Comparison of ENCODE assay signal across 28 cellular contexts in genomic region chrX:12611471-12611870, GRCh38.
A peak's percentile ranks its signal among the peaks of the same experiment; 100 is the strongest.
DNase-seq lines count a peak whose midpoint lies in the region; ATAC-seq and TF ChIP-seq lines count a peak whose summit lies in the region.
"Had no signal": no experiment of that assay in that cellular context is flagged by ENCODE, and none has a peak within 500 bp of the region (broad histone marks: within the 10 kb centered on the region; RNA-seq: fewer than 3 reads in every experiment).

No MANE protein-coding gene starts in this region.

- no peak for TF ChIP-seq CTCF in OCI-LY7 (conservative IDR thresholded peaks at IDR 0.05; ENCODE audit: low read length)

- CTCF ChIA-PET in OCI-LY7 (lab: Charles Lee; ENCODE audit: unreplicated experiment): no interaction called here

- H3K4me3 Mint-ChIP-seq in immature natural killer cell: no peak overlapping the region
- no peak overlapping the region for H3K4me3 Mint-ChIP-seq in stimulated activated naive CD8-positive, alpha-beta T cell treated with anti-CD3 and anti-CD28 coated beads, Interleukin-15, amount 100 ng/mL, for 72 hours
- H3K4me3 Mint-ChIP-seq: activated CD8-positive, alpha-beta T cell treated with anti-CD3 and anti-CD28 coated beads for 36 hours; activated T-helper 1 cell treated with anti-CD3 and anti-CD28 coated beads, Interleukin-12 subunit alpha, Interleukin-12 subunit beta, Interleukin-2, Interleukin-4 antibody, amounts not matched to agents 30 ng/mL and 10 ng/mL and 1 ng/mL, durations not matched to agents 14 hours and 24 hours and 36 hours; natural killer cell treated with Interleukin-12 subunit alpha and Interleukin-12 subunit beta and Interleukin-15 and Interleukin-18, amount 100 ng/mL, for 72 hours; stimulated activated effector memory CD8-positive, alpha-beta T cell treated with anti-CD3 and anti-CD28 coated beads, Interleukin-12 subunit alpha, Interleukin-12 subunit beta, amount 100 ng/mL, for 72 hours; type B pancreatic cell had no signal

- peaks cover 0 to 10% (median 3%) of the 10 kb centered on the region in 3 donors for H3K27me3 Mint-ChIP-seq in immature natural killer cell (ENCODE audit: low read depth in 3 of 3)
- H3K27me3 Mint-ChIP-seq in stimulated activated naive CD8-positive, alpha-beta T cell treated with anti-CD3 and anti-CD28 coated beads, Interleukin-15, amount 100 ng/mL, for 72 hours: no peaks in the 10 kb centered on the region
- H3K27me3 Mint-ChIP-seq: activated CD8-positive, alpha-beta T cell treated with anti-CD3 and anti-CD28 coated beads for 36 hours; type B pancreatic cell had no signal

- H3K9me3 Mint-ChIP-seq in immature natural killer cell: no peaks in the 10 kb centered on the region
- H3K9me3 Mint-ChIP-seq in stimulated activated naive CD8-positive, alpha-beta T cell treated with anti-CD3 and anti-CD28 coated beads, Interleukin-15, amount 100 ng/mL, for 72 hours: no peaks in the 10 kb centered on the region
- H3K9me3 Mint-ChIP-seq: activated CD8-positive, alpha-beta T cell treated with anti-CD3 and anti-CD28 coated beads for 36 hours; activated T-helper 1 cell treated with anti-CD3 and anti-CD28 coated beads, Interleukin-12 subunit alpha, Interleukin-12 subunit beta, Interleukin-2, Interleukin-4 antibody, amounts not matched to agents 30 ng/mL and 10 ng/mL and 1 ng/mL, durations not matched to agents 14 hours and 24 hours and 36 hours; natural killer cell treated with Interleukin-12 subunit alpha and Interleukin-12 subunit beta and Interleukin-15 and Interleukin-18, amount 100 ng/mL, for 72 hours; stimulated activated effector memory CD8-positive, alpha-beta T cell treated with anti-CD3 and anti-CD28 coated beads, Interleukin-12 subunit alpha, Interleukin-12 subunit beta, amount 100 ng/mL, for 72 hours had no signal

- no peaks in the 10 kb centered on the region for H3K36me3 ChIP-seq in OCI-LY7 (ENCODE audit: insufficient read depth, low read length)
- H3K36me3 ChIP-seq: BLaER1, Peyer's patch had no signal

- no peaks in the 10 kb centered on the region for H3K36me3 Mint-ChIP-seq in immature natural killer cell
- H3K36me3 Mint-ChIP-seq: natural killer cell treated with Interleukin-12 subunit alpha and Interleukin-12 subunit beta and Interleukin-15 and Interleukin-18, amount 100 ng/mL, for 72 hours; stimulated activated effector memory CD8-positive, alpha-beta T cell treated with anti-CD3 and anti-CD28 coated beads, Interleukin-12 subunit alpha, Interleukin-12 subunit beta, amount 100 ng/mL, for 72 hours; type B pancreatic cell had no signal

- no peaks in the 10 kb centered on the region for H4K20me1 ChIP-seq in OCI-LY7 (ENCODE audit: insufficient read depth, low read length)

- POLR2A ChIA-PET in OCI-LY7 (lab: Charles Lee): interaction anchor here (0.6 kb wide), 2 partner anchors 14 to 677 kb away, joined by 3 to 4 read pairs; no protein-coding TSS in a partner anchor

- ATAC-seq in GM18870 (IDR thresholded peaks at IDR 0.05; ENCODE audit: unreplicated experiment): peak; percentile 82
- peak; percentile 63 for ATAC-seq in GM21390 (IDR thresholded peaks at IDR 0.05; ENCODE audit: unreplicated experiment)
- ATAC-seq in HG03280 (IDR thresholded peaks at IDR 0.05; ENCODE audit: unreplicated experiment): peak; percentile 62
- ATAC-seq in GM19467 (IDR thresholded peaks at IDR 0.05; ENCODE audit: unreplicated experiment): no peak
- ATAC-seq in stimulated activated naive CD8-positive, alpha-beta T cell treated with anti-CD3 and anti-CD28 coated beads, Interleukin-15, amount 100 ng/mL, for 72 hours: no peak
- ATAC-seq: activated CD8-positive, alpha-beta T cell treated with anti-CD3 and anti-CD28 coated beads for 36 hours; K562; natural killer cell treated with Interleukin-12 subunit alpha and Interleukin-12 subunit beta and Interleukin-15 and Interleukin-18, amount 100 ng/mL, for 72 hours; stimulated activated effector memory CD8-positive, alpha-beta T cell treated with anti-CD3 and anti-CD28 coated beads, Interleukin-12 subunit alpha, Interleukin-12 subunit beta, amount 100 ng/mL, for 72 hours had no signal

- H3K4me1 Mint-ChIP-seq in immature natural killer cell: no peaks in the 10 kb centered on the region
- no peaks in the 10 kb centered on the region for H3K4me1 Mint-ChIP-seq in stimulated activated naive CD8-positive, alpha-beta T cell treated with anti-CD3 and anti-CD28 coated beads, Interleukin-15, amount 100 ng/mL, for 72 hours
- H3K4me1 Mint-ChIP-seq: stimulated activated effector memory CD8-positive, alpha-beta T cell treated with anti-CD3 and anti-CD28 coated beads, Interleukin-12 subunit alpha, Interleukin-12 subunit beta, amount 100 ng/mL, for 72 hours had no signal

- DNase-seq in OCI-LY7 (ENCODE audit: low spot score): no peak
- DNase-seq in immature natural killer cell: no peak
- no peak for DNase-seq in stimulated activated naive CD8-positive, alpha-beta T cell treated with anti-CD3 and anti-CD28 coated beads, Interleukin-15, amount 100 ng/mL, for 72 hours
- DNase-seq: activated CD8-positive, alpha-beta memory T cell treated with anti-CD3 and anti-CD28 coated beads, Interleukin-2, amount 50 U/mL, for 48 hours; activated CD8-positive, alpha-beta T cell treated with anti-CD3 and anti-CD28 coated beads for 36 hours; activated naive CD4-positive, alpha-beta T cell treated with Interleukin-2 at 50 U/mL for 16 hours; caudate nucleus; DMS153; effector CD8-positive, alpha-beta T cell; GM23248; NCI-H1930; NCI-H524 treated with DMSO at 0.1 percent for 48 hours; occipital lobe; Peyer's patch; SHP77 treated with DMSO at 0.1 percent for 48 hours; stimulated activated CD4-positive, alpha-beta T cell treated with anti-CD3 and anti-CD28 coated beads, Interleukin-15, amount 100 ng/mL, for 24 hours had no signal

- no peaks in the 10 kb centered on the region for H3K9me2 ChIP-seq in OCI-LY7 (ENCODE audit: insufficient read depth, low read length)

- peak overlapping the region; percentile 20; the same call in 1 of the 2 replicates for H3K4me2 ChIP-seq in OCI-LY7 (ENCODE audit: low read length)
- H3K4me2 ChIP-seq: BLaER1, hepatocyte had no signal

- BruUV-seq in OCI-LY7 (replicated peaks; lab: Mats Ljungman, UMichigan): no TSS peak

- no peaks in the 10 kb centered on the region for H3K4me1 ChIP-seq in OCI-LY7 (ENCODE audit: insufficient read depth, low read length, poor library complexity, severe bottlenecking)
- H3K4me1 ChIP-seq: BLaER1, Peyer's patch had no signal

- no peak overlapping the region for H3K27ac Mint-ChIP-seq in immature natural killer cell
- H3K27ac Mint-ChIP-seq in stimulated activated naive CD8-positive, alpha-beta T cell treated with anti-CD3 and anti-CD28 coated beads, Interleukin-15, amount 100 ng/mL, for 72 hours: no peak overlapping the region
- H3K27ac Mint-ChIP-seq: activated CD8-positive, alpha-beta T cell treated with anti-CD3 and anti-CD28 coated beads for 36 hours; activated T-helper 1 cell treated with anti-CD3 and anti-CD28 coated beads, Interleukin-12 subunit alpha, Interleukin-12 subunit beta, Interleukin-2, Interleukin-4 antibody, amounts not matched to agents 30 ng/mL and 10 ng/mL and 1 ng/mL, durations not matched to agents 14 hours and 24 hours and 36 hours; natural killer cell treated with Interleukin-12 subunit alpha and Interleukin-12 subunit beta and Interleukin-15 and Interleukin-18, amount 100 ng/mL, for 72 hours; stimulated activated effector memory CD8-positive, alpha-beta T cell treated with anti-CD3 and anti-CD28 coated beads, Interleukin-12 subunit alpha, Interleukin-12 subunit beta, amount 100 ng/mL, for 72 hours; type B pancreatic cell had no signal

- intact Hi-C loops in OCI-LY7 (cut with micrococcal nuclease; ENCODE audit: unreplicated experiment): no loop called here

- no peak overlapping the region for H2AFZ ChIP-seq in OCI-LY7 (ENCODE audit: low read length)
- H2AFZ ChIP-seq: GM23248, hepatocyte had no signal

- no peak overlapping the region for H3K4me3 ChIP-seq in OCI-LY7 (ENCODE audit: low read depth, low read length, poor library complexity, severe bottlenecking)
- H3K4me3 ChIP-seq: BLaER1, coronary artery, GM23248, hepatocyte, K562, Peyer's patch had no signal

- no peaks in the 10 kb centered on the region for H3K9me3 ChIP-seq in OCI-LY7 (ENCODE audit: low read length)
- H3K9me3 ChIP-seq: BLaER1, Peyer's patch had no signal

- H3K79me2 ChIP-seq in OCI-LY7 (ENCODE audit: insufficient read depth, low read depth, low read length): no peaks in the 10 kb centered on the region
- H3K79me2 ChIP-seq: hepatocyte had no signal

- no peak overlapping the region for H3K27ac ChIP-seq in OCI-LY7 (ENCODE audit: low read depth, low read length, poor library complexity, severe bottlenecking)
- H3K27ac ChIP-seq: BLaER1, coronary artery, GM23248, hepatocyte, Peyer's patch had no signal

Comparison
In these comparisons a context has a peak if more than half of its experiments do, and no peak if none do; other contexts are left out.
1. ATAC-seq: peak in GM18870 (single experiment), GM21390 (single experiment) and HG03280 (single experiment); none in GM19467 (single experiment) and stimulated activated naive CD8-positive, alpha-beta T cell treated with anti-CD3 and anti-CD28 coated beads, Interleukin-15, amount 100 ng/mL, for 72 hours (single experiment).